In the genomic region with DNA sequence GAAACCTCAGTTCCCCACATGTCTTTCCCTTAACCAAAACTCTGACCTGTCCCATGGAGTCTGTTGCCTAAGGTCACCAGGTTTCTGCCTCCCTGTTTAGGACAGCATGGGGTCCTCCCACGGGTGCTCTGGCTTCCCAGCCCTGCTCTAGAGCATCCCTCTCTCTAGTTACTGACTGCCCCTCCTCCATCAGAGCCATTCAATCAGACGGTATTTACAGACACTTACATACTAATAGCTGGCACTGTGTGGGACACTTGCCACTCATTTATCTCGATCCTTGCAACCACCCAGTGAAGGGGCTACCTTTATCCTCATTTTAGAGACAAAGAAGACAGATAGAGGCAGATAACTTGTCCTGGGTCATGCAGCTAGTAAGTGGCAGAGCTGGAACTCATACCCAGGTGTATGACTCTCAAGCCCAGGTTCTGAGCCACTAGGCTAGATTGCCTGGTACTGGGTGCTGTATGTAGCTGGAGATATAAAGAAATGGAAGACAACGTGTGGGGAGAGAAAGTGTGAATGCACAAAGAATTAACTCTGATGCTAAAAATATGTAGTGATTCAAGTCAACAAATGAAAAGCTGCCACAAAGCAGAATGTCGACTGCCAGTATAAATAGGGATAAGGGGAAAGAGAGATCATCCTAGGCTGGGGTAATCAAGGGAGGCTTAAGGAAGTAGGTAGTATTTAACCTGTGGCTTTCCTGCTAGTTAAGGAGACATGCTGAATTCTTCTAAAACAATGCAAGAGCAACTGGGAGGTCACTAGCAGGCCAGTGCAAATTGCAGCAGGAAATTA, we compare ENCODE assay signal across 20 cellular contexts. TPM values are rescaled to one million over a fixed set of nuclear protein-coding genes. Genes with fewer than 3 reads are reported as not detected.
"Had no signal": no experiment of that assay in that cellular context is flagged by ENCODE, and none has a peak within 500 bp of the region (broad histone marks: within the 10 kb centered on the region; RNA-seq: fewer than 3 reads in every experiment).

No MANE protein-coding gene starts in this region.

- DNase-seq: activated CD4-positive, CD25-positive, alpha-beta regulatory T cell treated with anti-CD3 and anti-CD28 coated beads, Interleukin-2, amount 50 U/mL, for 72 hours; activated gamma-delta T cell treated with Interleukin-2 at 50 U/mL for 16 hours; adrenal gland; cerebellar nuclear complex; cortex of kidney; left colon; stimulated activated CD4-positive, alpha-beta T cell treated with anti-CD3 and anti-CD28 coated beads, Interleukin-12 subunit alpha, Interleukin-12 subunit beta, amount 100 ng/mL, for 4 hours; stimulated activated CD4-positive, alpha-beta T cell treated with anti-CD3 and anti-CD28 coated beads, Interleukin-1b, Interleukin-23, amount 100 ng/mL, for 48 hours; stimulated activated CD8-positive, alpha-beta memory T cell treated with anti-CD3 and anti-CD28 coated beads, Interleukin-4, amount 100 ng/mL, for 48 hours; stimulated activated naive CD4-positive, alpha-beta T cell treated with Interleukin-2 at 50 U/mL for 16 hours; tibial artery; uterus had no signal

- H3K36me3 Mint-ChIP-seq: activated naive CD4-positive, alpha-beta T cell treated with anti-CD3 and anti-CD28 coated beads, Interleukin-2, amount 50 U/mL, for 72 hours; neural progenitor cell had no signal

- H3K27ac ChIP-seq: adrenal gland, breast epithelium, gastroesophageal sphincter, neural progenitor cell, tibial artery, uterus had no signal

- H3K36me3 ChIP-seq: adrenal gland, breast epithelium, gastroesophageal sphincter, neural progenitor cell, tibial artery, uterus had no signal

- H3K4me3 ChIP-seq: adrenal gland, breast epithelium, gastroesophageal sphincter, neural progenitor cell, tibial artery, uterus had no signal

- H3K27ac Mint-ChIP-seq: activated naive CD4-positive, alpha-beta T cell treated with anti-CD3 and anti-CD28 coated beads, Interleukin-2, amount 50 U/mL, for 72 hours; mesothelial cell of epicardium; neural progenitor cell had no signal

- H3K4me1 Mint-ChIP-seq: neural progenitor cell had no signal

- H3K4me1 ChIP-seq: adrenal gland, breast epithelium, gastroesophageal sphincter, tibial artery, uterus had no signal

- H3K9me3 Mint-ChIP-seq: activated naive CD4-positive, alpha-beta T cell treated with anti-CD3 and anti-CD28 coated beads, Interleukin-2, amount 50 U/mL, for 72 hours; neural progenitor cell had no signal

- H3K27me3 ChIP-seq: adrenal gland, breast epithelium, gastroesophageal sphincter, neural progenitor cell, tibial artery, uterus had no signal

- H3K9me3 ChIP-seq: adrenal gland, breast epithelium, gastroesophageal sphincter, tibial artery, uterus had no signal

- H3K4me3 Mint-ChIP-seq: mesothelial cell of epicardium, neural progenitor cell had no signal

- ATAC-seq: activated naive CD4-positive, alpha-beta T cell treated with anti-CD3 and anti-CD28 coated beads, Interleukin-2, amount 50 U/mL, for 72 hours; gastroesophageal sphincter; left colon had no signal

RNA-seq across cellular contexts. Expression of a gene that starts 52.5 kb away (rescaled TPM):
- total RNA-seq: activated CD8-positive, alpha-beta memory T cell treated with anti-CD3 and anti-CD28 coated beads for 36 hours; pulmonary artery endothelial cell; T-helper 1 cell treated with Interleukin-12 subunit alpha and Interleukin-12 subunit beta and Interleukin-4 antibody, amounts not matched to agents 30 ng/mL and 1 ng/mL, for 36 hours had no signal
